2 cellular contexts compared by ENCODE assay signal in the genomic region with DNA sequence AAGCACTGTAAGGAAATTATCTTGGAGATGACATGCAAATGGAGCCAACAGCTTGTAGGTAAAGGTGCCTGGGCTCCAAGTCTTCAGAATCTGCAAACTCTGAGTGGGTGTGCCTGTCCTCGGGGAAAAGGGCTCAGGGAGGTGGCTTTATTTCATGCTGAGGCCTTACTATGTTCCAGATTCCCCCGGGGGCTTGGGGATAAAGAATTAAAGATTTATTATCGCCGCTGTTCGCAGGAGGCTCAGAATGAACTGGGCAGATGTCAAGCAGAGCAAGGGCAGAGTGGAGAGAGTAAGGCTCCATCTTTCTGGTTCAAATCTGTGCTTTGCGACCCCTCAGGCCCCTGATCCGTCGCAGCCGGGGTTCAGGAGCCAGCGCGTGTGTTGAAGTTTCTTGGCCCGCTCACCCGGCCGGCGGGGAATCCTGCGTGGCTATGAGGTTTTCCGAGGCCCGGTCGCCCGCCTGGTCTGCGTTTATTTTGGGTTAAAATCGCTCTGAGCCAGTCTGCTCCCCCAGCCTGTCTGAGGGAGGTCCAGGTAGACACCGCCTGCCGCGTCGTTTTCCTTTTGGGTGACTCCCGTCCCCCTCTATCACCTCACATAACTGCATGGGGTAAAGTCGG.
TF ChIP-seq lines count a peak whose summit lies in the region.

No MANE protein-coding gene starts in this region.

TF ChIP-seq in GM23338, 12 proteins besides CTCF, POLR2A, EP300 and RAD21:
- TF ChIP-seq NANOG (IDR thresholded peaks at IDR 0.05; ENCODE audit: borderline replicate concordance) (no peak), POLR2AphosphoS5 (IDR thresholded peaks at IDR 0.05; ENCODE audit: low read depth) (no peak)
TF ChIP-seq in GM23338: peak in this region for 0.

TF ChIP-seq in H1, 55 proteins besides CTCF, POLR2A, EP300 and RAD21:
- TF ChIP-seq HDAC6 (IDR thresholded peaks at IDR 0.05; ENCODE audit: low read depth, low read length) (no peak), CHD1 (IDR thresholded peaks at IDR 0.05; ENCODE audit: low read depth, low read length) (no peak), CBX5 (IDR thresholded peaks at IDR 0.05; ENCODE audit: low read depth, low read length) (no peak), YY1 (IDR thresholded peaks at IDR 0.05; ENCODE audit: low read depth, low read length) (no peak), TEAD4 (IDR thresholded peaks at IDR 0.05; ENCODE audit: low read depth, low read length) (no peak), TCF12 (IDR thresholded peaks at IDR 0.05; ENCODE audit: low read depth, low read length) (no peak), TAF7 (optimal IDR thresholded peaks at IDR 0.05; ENCODE audit: borderline replicate concordance, low read depth, low read length) (no peak), SAP30 (IDR thresholded peaks at IDR 0.05; ENCODE audit: insufficient read depth, insufficient replicate concordance, low read length) (no peak), JUN (IDR thresholded peaks at IDR 0.05; ENCODE audit: low read depth, low read length) (no peak), NANOG (IDR thresholded peaks at IDR 0.05; ENCODE audit: insufficient read depth, low read depth, low read length, poor library complexity, severe bottlenecking) (no peak), SIN3A (conservative IDR thresholded peaks at IDR 0.05 in 1 of 2, IDR thresholded peaks at IDR 0.05 in 1 of 2; ENCODE audit: low read depth in 1 of 2, low read length in 2 of 2) (no peak), RNF2 (IDR thresholded peaks at IDR 0.05; ENCODE audit: borderline replicate concordance, low read depth, low read length, missing control alignments, poor library complexity, severe bottlenecking) (no peak), BRCA1 (IDR thresholded peaks at IDR 0.05; ENCODE audit: low read depth, low read length) (no peak), SP1 (IDR thresholded peaks at IDR 0.05; ENCODE audit: low read depth, low read length) (no peak)
- TF ChIP-seq, protein P1, sequence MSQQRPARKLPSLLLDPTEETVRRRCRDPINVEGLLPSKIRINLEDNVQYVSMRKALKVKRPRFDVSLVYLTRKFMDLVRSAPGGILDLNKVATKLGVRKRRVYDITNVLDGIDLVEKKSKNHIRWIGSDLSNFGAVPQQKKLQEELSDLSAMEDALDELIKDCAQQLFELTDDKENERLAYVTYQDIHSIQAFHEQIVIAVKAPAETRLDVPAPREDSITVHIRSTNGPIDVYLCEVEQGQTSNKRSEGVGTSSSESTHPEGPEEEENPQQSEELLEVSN (IDR thresholded peaks at IDR 0.05) = no peak
- TF ChIP-seq, protein P2, sequence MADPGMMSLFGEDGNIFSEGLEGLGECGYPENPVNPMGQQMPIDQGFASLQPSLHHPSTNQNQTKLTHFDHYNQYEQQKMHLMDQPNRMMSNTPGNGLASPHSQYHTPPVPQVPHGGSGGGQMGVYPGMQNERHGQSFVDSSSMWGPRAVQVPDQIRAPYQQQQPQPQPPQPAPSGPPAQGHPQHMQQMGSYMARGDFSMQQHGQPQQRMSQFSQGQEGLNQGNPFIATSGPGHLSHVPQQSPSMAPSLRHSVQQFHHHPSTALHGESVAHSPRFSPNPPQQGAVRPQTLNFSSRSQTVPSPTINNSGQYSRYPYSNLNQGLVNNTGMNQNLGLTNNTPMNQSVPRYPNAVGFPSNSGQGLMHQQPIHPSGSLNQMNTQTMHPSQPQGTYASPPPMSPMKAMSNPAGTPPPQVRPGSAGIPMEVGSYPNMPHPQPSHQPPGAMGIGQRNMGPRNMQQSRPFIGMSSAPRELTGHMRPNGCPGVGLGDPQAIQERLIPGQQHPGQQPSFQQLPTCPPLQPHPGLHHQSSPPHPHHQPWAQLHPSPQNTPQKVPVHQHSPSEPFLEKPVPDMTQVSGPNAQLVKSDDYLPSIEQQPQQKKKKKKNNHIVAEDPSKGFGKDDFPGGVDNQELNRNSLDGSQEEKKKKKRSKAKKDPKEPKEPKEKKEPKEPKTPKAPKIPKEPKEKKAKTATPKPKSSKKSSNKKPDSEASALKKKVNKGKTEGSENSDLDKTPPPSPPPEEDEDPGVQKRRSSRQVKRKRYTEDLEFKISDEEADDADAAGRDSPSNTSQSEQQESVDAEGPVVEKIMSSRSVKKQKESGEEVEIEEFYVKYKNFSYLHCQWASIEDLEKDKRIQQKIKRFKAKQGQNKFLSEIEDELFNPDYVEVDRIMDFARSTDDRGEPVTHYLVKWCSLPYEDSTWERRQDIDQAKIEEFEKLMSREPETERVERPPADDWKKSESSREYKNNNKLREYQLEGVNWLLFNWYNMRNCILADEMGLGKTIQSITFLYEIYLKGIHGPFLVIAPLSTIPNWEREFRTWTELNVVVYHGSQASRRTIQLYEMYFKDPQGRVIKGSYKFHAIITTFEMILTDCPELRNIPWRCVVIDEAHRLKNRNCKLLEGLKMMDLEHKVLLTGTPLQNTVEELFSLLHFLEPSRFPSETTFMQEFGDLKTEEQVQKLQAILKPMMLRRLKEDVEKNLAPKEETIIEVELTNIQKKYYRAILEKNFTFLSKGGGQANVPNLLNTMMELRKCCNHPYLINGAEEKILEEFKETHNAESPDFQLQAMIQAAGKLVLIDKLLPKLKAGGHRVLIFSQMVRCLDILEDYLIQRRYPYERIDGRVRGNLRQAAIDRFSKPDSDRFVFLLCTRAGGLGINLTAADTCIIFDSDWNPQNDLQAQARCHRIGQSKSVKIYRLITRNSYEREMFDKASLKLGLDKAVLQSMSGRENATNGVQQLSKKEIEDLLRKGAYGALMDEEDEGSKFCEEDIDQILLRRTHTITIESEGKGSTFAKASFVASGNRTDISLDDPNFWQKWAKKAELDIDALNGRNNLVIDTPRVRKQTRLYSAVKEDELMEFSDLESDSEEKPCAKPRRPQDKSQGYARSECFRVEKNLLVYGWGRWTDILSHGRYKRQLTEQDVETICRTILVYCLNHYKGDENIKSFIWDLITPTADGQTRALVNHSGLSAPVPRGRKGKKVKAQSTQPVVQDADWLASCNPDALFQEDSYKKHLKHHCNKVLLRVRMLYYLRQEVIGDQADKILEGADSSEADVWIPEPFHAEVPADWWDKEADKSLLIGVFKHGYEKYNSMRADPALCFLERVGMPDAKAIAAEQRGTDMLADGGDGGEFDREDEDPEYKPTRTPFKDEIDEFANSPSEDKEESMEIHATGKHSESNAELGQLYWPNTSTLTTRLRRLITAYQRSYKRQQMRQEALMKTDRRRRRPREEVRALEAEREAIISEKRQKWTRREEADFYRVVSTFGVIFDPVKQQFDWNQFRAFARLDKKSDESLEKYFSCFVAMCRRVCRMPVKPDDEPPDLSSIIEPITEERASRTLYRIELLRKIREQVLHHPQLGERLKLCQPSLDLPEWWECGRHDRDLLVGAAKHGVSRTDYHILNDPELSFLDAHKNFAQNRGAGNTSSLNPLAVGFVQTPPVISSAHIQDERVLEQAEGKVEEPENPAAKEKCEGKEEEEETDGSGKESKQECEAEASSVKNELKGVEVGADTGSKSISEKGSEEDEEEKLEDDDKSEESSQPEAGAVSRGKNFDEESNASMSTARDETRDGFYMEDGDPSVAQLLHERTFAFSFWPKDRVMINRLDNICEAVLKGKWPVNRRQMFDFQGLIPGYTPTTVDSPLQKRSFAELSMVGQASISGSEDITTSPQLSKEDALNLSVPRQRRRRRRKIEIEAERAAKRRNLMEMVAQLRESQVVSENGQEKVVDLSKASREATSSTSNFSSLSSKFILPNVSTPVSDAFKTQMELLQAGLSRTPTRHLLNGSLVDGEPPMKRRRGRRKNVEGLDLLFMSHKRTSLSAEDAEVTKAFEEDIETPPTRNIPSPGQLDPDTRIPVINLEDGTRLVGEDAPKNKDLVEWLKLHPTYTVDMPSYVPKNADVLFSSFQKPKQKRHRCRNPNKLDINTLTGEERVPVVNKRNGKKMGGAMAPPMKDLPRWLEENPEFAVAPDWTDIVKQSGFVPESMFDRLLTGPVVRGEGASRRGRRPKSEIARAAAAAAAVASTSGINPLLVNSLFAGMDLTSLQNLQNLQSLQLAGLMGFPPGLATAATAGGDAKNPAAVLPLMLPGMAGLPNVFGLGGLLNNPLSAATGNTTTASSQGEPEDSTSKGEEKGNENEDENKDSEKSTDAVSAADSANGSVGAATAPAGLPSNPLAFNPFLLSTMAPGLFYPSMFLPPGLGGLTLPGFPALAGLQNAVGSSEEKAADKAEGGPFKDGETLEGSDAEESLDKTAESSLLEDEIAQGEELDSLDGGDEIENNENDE (IDR thresholded peaks at IDR 0.05; ENCODE audit: insufficient replicate concordance, low read length) = no peak
TF ChIP-seq in H1: peak in this region for 0.
